Comparison of ENCODE assay signal across 6 cellular contexts in the genomic region with DNA sequence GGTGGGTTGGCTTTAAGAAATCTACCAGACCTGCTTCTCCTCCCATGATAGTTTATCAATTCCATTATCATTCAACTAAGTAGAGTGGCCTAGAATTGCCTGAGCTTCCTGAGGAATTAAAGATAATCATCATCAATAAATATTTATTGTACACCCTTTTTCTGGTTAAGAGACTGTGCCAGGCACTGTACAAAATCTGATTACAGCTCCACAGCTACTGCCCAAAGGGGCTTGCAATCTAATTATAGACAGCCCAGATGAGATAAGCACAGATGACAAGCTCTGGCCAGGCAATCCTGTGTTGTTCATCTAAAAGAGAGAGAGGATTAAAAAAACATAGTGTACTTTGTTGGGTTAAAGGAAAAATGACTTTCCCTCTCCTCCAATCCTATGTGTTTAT.
"Had no signal": no experiment of that assay in that cellular context is flagged by ENCODE, and none has a peak within 500 bp of the region (broad histone marks: within the 10 kb centered on the region; RNA-seq: fewer than 3 reads in every experiment).

No MANE protein-coding gene starts in this region.

- H2AFZ ChIP-seq: GM23338 had no signal

- H3K4me1 ChIP-seq: HAP-1 had no signal

- H3K4me3 ChIP-seq: GM23338, HAP-1, K562 had no signal

- H3K27ac Mint-ChIP-seq: GM23338, HFFc6 had no signal

- ATAC-seq: GM23338, HCT116, K562 had no signal

- H3K36me3 ChIP-seq: HAP-1 had no signal

- H3K9me3 ChIP-seq: HAP-1 had no signal

- H3K4me2 ChIP-seq: GM23338 had no signal

- DNase-seq: HFFc6, IMR-90 had no signal

- H3K4me3 Mint-ChIP-seq: GM23338, HFFc6 had no signal

- H3K4me1 Mint-ChIP-seq: GM23338 had no signal
